20 cellular contexts compared by ENCODE assay signal in genomic region chr18:58829263-58829662, GRCh38. TPM values are rescaled to one million over a fixed set of nuclear protein-coding genes. Genes with fewer than 3 reads are reported as not detected.
DNase-seq lines count a peak whose midpoint lies in the region; ATAC-seq and TF ChIP-seq lines count a peak whose summit lies in the region.
"Had no signal": no experiment of that assay in that cellular context is flagged by ENCODE, and none has a peak within 500 bp of the region (broad histone marks: within the 10 kb centered on the region; RNA-seq: fewer than 3 reads in every experiment).

No MANE protein-coding gene starts in this region.

- H3K4ac ChIP-seq in IMR-90 (ENCODE audit: low read depth, low read length) = no peak overlapping the region
- peak overlapping the region; percentile 48 for H3K4ac ChIP-seq in mesendoderm (ENCODE audit: low read depth, low read length)

- no peak overlapping the region for H3K9ac ChIP-seq in IMR-90 (ENCODE audit: low read depth, low read length)
- H3K9ac ChIP-seq in mesendoderm (ENCODE audit: low read length) = no peak overlapping the region
- peak overlapping the region in 1 of 3 donors; percentile 20 for H3K9ac ChIP-seq in skeletal muscle tissue (ENCODE audit: low read depth in 1 of 3, low read length in 3 of 3)
- H3K9ac ChIP-seq: GM23248 had no signal

- no peak for TF ChIP-seq POLR2A in IMR-90 (IDR thresholded peaks at IDR 0.05; ENCODE audit: low read depth, low read length)
- no peak for TF ChIP-seq POLR2A in esophagus muscularis mucosa (IDR thresholded peaks at IDR 0.05; ENCODE audit: low read depth)

- H3K23ac ChIP-seq in IMR-90 (ENCODE audit: low read depth, low read length) (no peak overlapping the region), mesendoderm (ENCODE audit: low read length) (no peak overlapping the region)

- CTCF ChIA-PET in IMR-90 (lab: Yijun Ruan, JAX) = no interaction called here
- CTCF ChIA-PET in HEK293T (lab: Yijun Ruan, JAX) = no interaction called here

- no CpG with 5 or more reads among the region's 3 CpGs for WGBS in IMR-90 (ENCODE audit: extremely low coverage in 2 of 2, insufficient read length in 1 of 2), 2 experiments
- no CpG with 5 or more reads among the region's 3 CpGs for WGBS in mesendoderm (ENCODE audit: extremely low coverage, insufficient coverage, low lambda C conversion rate)
- 77% methylated on average over 3 of the region's 3 CpGs for WGBS in esophagus muscularis mucosa

- BruUV-seq in IMR-90 (replicated peaks; lab: Mats Ljungman, UMichigan) = no TSS peak

- no peaks in the 10 kb centered on the region for H3K36me3 Mint-ChIP-seq in chondrocyte (ENCODE audit: low read depth)

- H2AK9ac ChIP-seq in IMR-90 (replicated peaks; ENCODE audit: low read depth, low read length, poor library complexity) = no peak overlapping the region

- POLR2A ChIA-PET in IMR-90 (lab: Charles Lee; ENCODE audit: unreplicated experiment) (no interaction called here), HEK293T (lab: Yijun Ruan, JAX) (no interaction called here)

- H3K4me3 ChIP-seq in IMR-90 (ENCODE audit: insufficient read depth, low read depth, low read length) (no peak overlapping the region), mesendoderm (ENCODE audit: low read length) (no peak overlapping the region), skeletal muscle tissue (ENCODE audit: low read length in 3 of 3) (no peak overlapping the region), esophagus muscularis mucosa (no peak overlapping the region)
- H3K4me3 ChIP-seq: GM23248 had no signal

- H3K18ac ChIP-seq in IMR-90 (ENCODE audit: low read depth, low read length) (no peak overlapping the region), mesendoderm (ENCODE audit: low read length) (no peak overlapping the region)

- H3K4me3 Mint-ChIP-seq in chondrocyte (ENCODE audit: unreplicated experiment) = no peak overlapping the region
- H3K4me3 Mint-ChIP-seq: CD4-positive, alpha-beta T cell had no signal

- H2AK5ac ChIP-seq in IMR-90 (ENCODE audit: low read depth, low read length) (no peak overlapping the region), mesendoderm (ENCODE audit: low read length) (no peak overlapping the region)

- H3K36me3 ChIP-seq in IMR-90 (ENCODE audit: control insufficient read depth, insufficient read depth, low read length) (no peaks in the 10 kb centered on the region), mesendoderm (ENCODE audit: control insufficient read depth, insufficient read depth, low read length) (no peaks in the 10 kb centered on the region), skeletal muscle tissue (ENCODE audit: control insufficient read depth in 3 of 3, insufficient read depth in 3 of 3, low read length in 3 of 3) (no peaks in the 10 kb centered on the region), esophagus muscularis mucosa (no peaks in the 10 kb centered on the region)

- H4K91ac ChIP-seq in IMR-90 (ENCODE audit: insufficient read depth, low read depth, low read length) = no peak overlapping the region

- H3K9me3 Mint-ChIP-seq in chondrocyte (ENCODE audit: low read depth) = peaks cover 4% of the 10 kb centered on the region
- H3K9me3 Mint-ChIP-seq: CD4-positive, alpha-beta T cell had no signal

- TF ChIP-seq CTCF in IMR-90 (conservative IDR thresholded peaks at IDR 0.05; ENCODE audit: low read depth, low read length) = no peak
- TF ChIP-seq CTCF in chondrocyte (IDR thresholded peaks at IDR 0.05) = no peak
- no peak for TF ChIP-seq CTCF in esophagus muscularis mucosa (IDR thresholded peaks at IDR 0.05)

- no peaks in the 10 kb centered on the region for H3K79me2 ChIP-seq in mesendoderm (ENCODE audit: control insufficient read depth, insufficient read depth, low read length)

- H4K20me1 ChIP-seq in IMR-90 (ENCODE audit: insufficient read depth, low read length) = no peaks in the 10 kb centered on the region

- peak; percentile 31 for DNase-seq in IMR-90
- no peak for DNase-seq in chondrocyte (ENCODE audit: low spot score)
- DNase-seq in mesendoderm = no peak
- DNase-seq in HEK293T (ENCODE audit: extremely low spot score) = no peak
- DNase-seq in substantia nigra (lab: John Stamatoyannopoulos, UW) = no peak
- DNase-seq in HuH-7 (ENCODE audit: low spot score) = no peak
- no peak for DNase-seq in esophagus muscularis mucosa (ENCODE audit: extremely low spot score)
- DNase-seq: Caco-2; CD4-positive, alpha-beta T cell; DMS153; GF-D8; GM23248; HCEC 1CT; KBM-7; NCI-H1105; NCI-H2081; NCI-H2171 treated with DMSO at 0.1 percent for 48 hours; NCI-H446 had no signal

- H3K4me2 ChIP-seq in IMR-90 (ENCODE audit: low read depth, low read length) = no peak overlapping the region
- H3K4me2 ChIP-seq in mesendoderm (ENCODE audit: low read length) = no peak overlapping the region

- intact Hi-C loops in IMR-90 (cut with micrococcal nuclease) (no loop called here), esophagus muscularis mucosa (cut with DNase I) (no loop called here)

- no peak for ATAC-seq in IMR-90 (ENCODE audit: low read depth)
- ATAC-seq: Right ventricle myocardium inferior had no signal

- H2BK120ac ChIP-seq in IMR-90 (ENCODE audit: low read depth, low read length) = no peak overlapping the region
- peak overlapping the region; percentile 65 for H2BK120ac ChIP-seq in mesendoderm (ENCODE audit: low read depth, low read length)

- H3K27me3 ChIP-seq in IMR-90 (ENCODE audit: control insufficient read depth, insufficient read depth, low read length) (no peaks in the 10 kb centered on the region), mesendoderm (ENCODE audit: insufficient read depth, low read length, poor library complexity) (no peaks in the 10 kb centered on the region), skeletal muscle tissue (ENCODE audit: control insufficient read depth in 3 of 3, insufficient read depth in 3 of 3, low read length in 3 of 3) (no peaks in the 10 kb centered on the region), esophagus muscularis mucosa (no peaks in the 10 kb centered on the region)

- H3K4me1 Mint-ChIP-seq in chondrocyte (ENCODE audit: low read depth) = peaks cover 41% of the 10 kb centered on the region

- H2BK5ac ChIP-seq in IMR-90 (ENCODE audit: low read depth, low read length, poor library complexity, severe bottlenecking) (no peak overlapping the region), mesendoderm (ENCODE audit: low read length) (no peak overlapping the region)

- in situ Hi-C loops in IMR-90 (cut with MboI; ENCODE audit: low sequenced_read_pairs) = no loop called here

- H3K9me3 ChIP-seq in IMR-90 (ENCODE audit: control insufficient read depth, insufficient read depth, low read length) (no peaks in the 10 kb centered on the region; the same call in 1 of the 2 replicates), skeletal muscle tissue (ENCODE audit: control insufficient read depth in 3 of 3, low read length in 3 of 3) (no peaks in the 10 kb centered on the region), esophagus muscularis mucosa (no peaks in the 10 kb centered on the region)
- H3K9me3 ChIP-seq: Caco-2 had no signal

- no peak overlapping the region for H2BK15ac ChIP-seq in IMR-90 (ENCODE audit: low read depth, low read length)
- H2BK15ac ChIP-seq in mesendoderm (replicated peaks; ENCODE audit: low read depth) = no peak overlapping the region

- H3K79me1 ChIP-seq in IMR-90 (ENCODE audit: low read depth in 1 of 2, low read length in 2 of 2) (no peaks in the 10 kb centered on the region), mesendoderm (ENCODE audit: low read length) (no peaks in the 10 kb centered on the region)

- H3K4me1 ChIP-seq in IMR-90 (ENCODE audit: control insufficient read depth, insufficient read depth, low read length) (no peaks in the 10 kb centered on the region), mesendoderm (ENCODE audit: control insufficient read depth, low read depth, low read length) (no peaks in the 10 kb centered on the region), skeletal muscle tissue (ENCODE audit: control insufficient read depth in 3 of 3, insufficient read depth in 3 of 3, low read length in 3 of 3) (peaks cover 7 to 8% (median 8%) of the 10 kb centered on the region in 3 donors), esophagus muscularis mucosa (no peaks in the 10 kb centered on the region)
- H3K4me1 ChIP-seq: Caco-2 had no signal

- no peaks in the 10 kb centered on the region for H3K27me3 Mint-ChIP-seq in chondrocyte (ENCODE audit: low read depth)

- peak overlapping the region; percentile 89 for H3K27ac Mint-ChIP-seq in chondrocyte (ENCODE audit: unreplicated experiment)
- H3K27ac Mint-ChIP-seq: CD4-positive, alpha-beta T cell had no signal

- no peak overlapping the region for H2BK20ac ChIP-seq in IMR-90 (ENCODE audit: low read depth, low read length)

- H3K27ac ChIP-seq in IMR-90 (ENCODE audit: insufficient read depth, low read length) (no peak overlapping the region), mesendoderm (ENCODE audit: low read depth, low read length) (no peak overlapping the region), skeletal muscle tissue (ENCODE audit: low read depth, low read length) (peak overlapping the region; percentile 60), substantia nigra (ENCODE audit: low read depth, low read length, poor library complexity, severe bottlenecking) (no peak overlapping the region), esophagus muscularis mucosa (replicated peaks in 1 of 4) (no peak overlapping the region)
- H3K27ac ChIP-seq: GM23248 had no signal

- H2AFZ ChIP-seq in IMR-90 (replicated peaks; ENCODE audit: low read length, poor library complexity) = no peak overlapping the region
- H2AFZ ChIP-seq: GM23248 had no signal

- no peak for TF ChIP-seq RAD21 in IMR-90 (IDR thresholded peaks at IDR 0.05; ENCODE audit: low read length)

- H3K56ac ChIP-seq in IMR-90 (ENCODE audit: extremely low read depth, insufficient read depth, low read length) (no peak overlapping the region), mesendoderm (ENCODE audit: low read length) (no peak overlapping the region)

- H3K14ac ChIP-seq in IMR-90 (replicated peaks; ENCODE audit: low read depth, low read length) = no peak overlapping the region

- dilution Hi-C loops in IMR-90 (cut with HindIII; ENCODE audit: low sequenced_read_pairs, unreplicated experiment) = no loop called here

- TF ChIP-seq EP300 in esophagus muscularis mucosa (IDR thresholded peaks at IDR 0.05) = no peak

- no peak overlapping the region for H4K5ac ChIP-seq in IMR-90 (ENCODE audit: low read depth, low read length)
- no peak overlapping the region for H4K5ac ChIP-seq in mesendoderm (ENCODE audit: low read length)

- no peaks in the 10 kb centered on the region for H3K9me1 ChIP-seq in IMR-90 (ENCODE audit: insufficient read depth, low read length)

- no peak overlapping the region for H4K8ac ChIP-seq in IMR-90 (ENCODE audit: low read depth in 2 of 2, low read length in 2 of 2)
- no peak overlapping the region for H4K8ac ChIP-seq in mesendoderm (ENCODE audit: low read depth, low read length)

TF ChIP-seq in HEK293T, 16 proteins besides CTCF, POLR2A, EP300 and RAD21 (continues in another document):
- TF ChIP-seq SUZ12 (IDR thresholded peaks at IDR 0.05) (no peak), SP1 (IDR thresholded peaks at IDR 0.05) (no peak)

RNA-seq across cellular contexts. Expression of gene ZNF532, which starts 35.4 kb away (rescaled TPM):
- total RNA-seq in IMR-90 (2012; rRNA removed) (29.9 and 30.0 TPM in 2 replicates), chondrocyte (123 to 163 TPM (median 162 TPM) in 3 replicates), skeletal muscle tissue (69.4 TPM), esophagus muscularis mucosa (100 to 1,000 TPM in 1 of 4 donors, 10 to 100 TPM in 3; 62.3 to 121 (median 64.7) TPM)
- 36.7 and 45.8 TPM in 2 replicates for polyA plus RNA-seq in IMR-90 (2012; rRNA removed)
- polyA plus RNA-seq in IMR-90 (2012; cell fraction: cytosol; rRNA removed) = 18.1 and 24.4 TPM in 2 replicates
- 43.8 and 99.3 TPM in 2 replicates for polyA plus RNA-seq in IMR-90 (2012; cell fraction: nucleus; rRNA removed; ENCODE audit: low replicate concordance)
- 91.0 TPM for polyA plus RNA-seq in mesendoderm (2013, experiment 1 of 2)
- polyA plus RNA-seq in mesendoderm (2013, experiment 2 of 2) = 94.4 TPM
